ENCODE assay signal across 8 cellular contexts in genomic region chr9:4662108-4662988, GRCh38. TPM values are rescaled to one million over a fixed set of nuclear protein-coding genes. Genes with fewer than 3 reads are reported as not detected.
DNase-seq lines count a peak whose midpoint lies in the region; ATAC-seq, FAIRE-seq and TF ChIP-seq lines count a peak whose summit lies in the region.

PLPP6 (plus strand) TSS chr9:4662294; CDS start chr9:4662376, 82 bp downstream.

- H4K20me1 ChIP-seq in SU-DHL-6 (ENCODE audit: low read depth, low read length) = no peaks in the 10 kb centered on the region

- H3K27me3 ChIP-seq in SU-DHL-6 (ENCODE audit: low read length) (no peaks in the 10 kb centered on the region), adrenal gland (no peaks in the 10 kb centered on the region), heart right ventricle (no peaks in the 10 kb centered on the region)

- FAIRE-seq in urothelium cell line (lab: Jason Lieb, UNC) = no peak

- H3K27ac ChIP-seq in SU-DHL-6 (ENCODE audit: low read depth, low read length) (no peak within 1 kb of the TSS), adrenal gland (peak within 1 kb of the TSS in 4 of 5 donors; percentile 55 to 87 (median 72)), heart right ventricle (peak within 1 kb of the TSS; percentile 30 to 91 (median 84))

- H3K9me2 ChIP-seq in SU-DHL-6 (replicated peaks; ENCODE audit: insufficient read depth, low read length) = no peaks in the 10 kb centered on the region

- peak; percentile 89 for DNase-seq in NCI-H1092 (lab: John Stamatoyannopoulos, UW)
- DNase-seq in adrenal gland = peak; percentile 87 to 94 (median 90)
- DNase-seq in heart right ventricle = peak; percentile 88 to 89
- peak; percentile 74 to 97 (median 83) for DNase-seq in posterior cingulate gyrus
- peak; percentile 84 for DNase-seq in urothelium cell line (ENCODE audit: low spot score)

- H3K4me2 ChIP-seq in SU-DHL-6 (ENCODE audit: low read depth, low read length, poor library complexity, severe bottlenecking) = peak within 1 kb of the TSS; percentile 50

- WGBS in adrenal gland, 4 donors = 1 to 8% (median 4%) methylated on average over 14 to 70 of the region's 70 CpGs
- WGBS in heart right ventricle, 2 donors = 4% methylated on average over 67 to 70 of the region's 70 CpGs

- H3K4me3 ChIP-seq in GM12875 (ENCODE audit: low read depth, low read length) (peak within 1 kb of the TSS; percentile 79), SU-DHL-6 (ENCODE audit: insufficient read depth, low read length, poor library complexity, severe bottlenecking) (peak within 1 kb of the TSS; percentile 67), adrenal gland (peak within 1 kb of the TSS; percentile 5 to 72 (median 55)), heart right ventricle (peak within 1 kb of the TSS; percentile 75 to 97 (median 90))

- peak within 1 kb of the TSS; percentile 81 for H2AFZ ChIP-seq in SU-DHL-6 (ENCODE audit: low read depth, low read length, severe bottlenecking)

- peak within 1 kb of the TSS; percentile 71 for H3K9ac ChIP-seq in SU-DHL-6 (ENCODE audit: low read length)

- TF ChIP-seq CTCF in GM12875 (IDR thresholded peaks at IDR 0.05; ENCODE audit: borderline replicate concordance, insufficient read depth, low read depth, low read length) = peak; percentile 61
- peak; percentile 51 for TF ChIP-seq CTCF in SU-DHL-6 (IDR thresholded peaks at IDR 0.05; ENCODE audit: insufficient read depth, low read length, poor library complexity, severe bottlenecking)
- TF ChIP-seq CTCF in adrenal gland (IDR thresholded peaks at IDR 0.05) = peak in 5 of 6 experiments; percentile 36 to 65 (median 53)
- peak; percentile 24 to 74 (median 58) for TF ChIP-seq CTCF in heart right ventricle (IDR thresholded peaks at IDR 0.05)

- peaks cover 6% of the 10 kb centered on the region for H3F3A ChIP-seq in SU-DHL-6 (ENCODE audit: insufficient read depth)

- intact Hi-C loops in adrenal gland (cut with DNase I) = loop anchor here in 1 of 2 donors (5.0 kb wide), 1 partner anchor 80 kb away; the partner anchor contains the start of gene AK3
- intact Hi-C loops in heart right ventricle (cut with DNase I) = loop anchor here in 5 of 10 donors (1.0 to 10.0 kb wide), 4 partner anchors 17 to 322 kb away; partner anchors contain the start of genes AK3 (in 3 of the 5), CDC37L1 (in 1 of the 5) and JAK2 (in 1 of the 5)
- intact Hi-C loops in posterior cingulate gyrus (cut with DNase I) = loop anchor here (2.0 to 10.0 kb wide), 3 partner anchors 16 to 1138 kb away; partner anchors contain the start of genes AK3, CDC37L1 and RFX3

- H3K9me3 ChIP-seq in SU-DHL-6 (ENCODE audit: insufficient read depth, low read length) (no peaks in the 10 kb centered on the region), adrenal gland (replicated peaks in 1 of 3) (no peaks in the 10 kb centered on the region), heart right ventricle (no peaks in the 10 kb centered on the region)

- H3K79me2 ChIP-seq in SU-DHL-6 (ENCODE audit: insufficient read depth, low read length) = no peaks in the 10 kb centered on the region

- ATAC-seq in HG02610 (IDR thresholded peaks at IDR 0.05; ENCODE audit: unreplicated experiment) (peak; percentile 93), heart right ventricle (peak; percentile 94 to 97 (median 95))

- H3K4me1 ChIP-seq in adrenal gland (replicated peaks in 1 of 2) (peaks cover 10 to 24% of the 10 kb centered on the region in 2 donors), heart right ventricle (peaks cover 0 to 56% (median 43%) of the 10 kb centered on the region in 9 donors)

- peak in 1 of 2 donors; percentile 61 for TF ChIP-seq POLR2A in adrenal gland (IDR thresholded peaks at IDR 0.05)

- H3K36me3 ChIP-seq in SU-DHL-6 (ENCODE audit: low read length) = no peaks in the 10 kb centered on the region
- H3K36me3 ChIP-seq in adrenal gland (replicated peaks in 1 of 2) = no peaks in the 10 kb centered on the region
- no peaks in the 10 kb centered on the region for H3K36me3 ChIP-seq in heart right ventricle

RNA-seq across cellular contexts. Expression of gene PLPP6, which starts in this region (rescaled TPM):
- total RNA-seq in adrenal gland = 10 to 100 TPM in 6 of 8 donors, 1 to 10 TPM in 2; 7.9 to 17.1 (median 11.3) TPM
- 10 to 100 TPM in 1 of 3 donors, 1 to 10 TPM in 2; 2.2 to 12.1 (median 3.9) TPM for polyA plus RNA-seq in adrenal gland
- 1 to 10 TPM; 2.2 to 4.1 (median 2.6) TPM for total RNA-seq in heart right ventricle
- polyA plus RNA-seq in heart right ventricle = 1 to 10 TPM; 1.9 to 2.0 TPM
